In the genomic region with DNA sequence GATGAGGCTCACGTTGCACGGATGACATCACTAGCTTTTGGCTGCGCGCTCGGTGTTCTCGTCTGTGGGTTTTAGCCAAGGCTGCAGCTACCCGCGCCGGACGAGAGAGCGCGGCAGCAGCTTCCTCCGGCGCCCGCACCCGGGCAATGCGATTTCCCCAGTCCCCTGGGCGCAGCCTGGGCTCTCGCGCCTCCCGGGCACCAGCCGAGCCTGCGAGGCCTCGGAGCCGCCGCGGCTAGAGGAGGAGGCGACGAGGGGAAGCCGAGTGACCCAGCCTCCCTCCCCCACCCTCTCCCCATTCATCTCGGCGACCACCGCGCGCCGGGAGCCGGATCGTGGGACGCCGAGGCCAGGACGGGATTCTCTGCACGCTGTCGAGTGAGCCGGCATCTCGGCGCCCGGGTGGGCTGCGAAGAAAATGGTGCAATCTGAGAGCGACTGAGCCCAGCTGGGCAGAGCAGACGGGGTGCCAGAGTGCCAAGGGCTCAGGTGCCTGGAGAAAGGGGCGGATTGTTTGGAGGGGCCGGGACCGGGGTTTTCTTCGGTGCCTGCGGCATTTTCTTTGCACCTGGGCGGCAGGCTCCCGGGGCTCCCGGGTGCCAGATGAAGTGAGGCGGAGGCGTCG, we compare ENCODE assay signal across 1 cellular context.
TF ChIP-seq lines count a peak whose summit lies in the region.

No MANE protein-coding gene starts in this region.

TF ChIP-seq in GM12878, 131 proteins besides CTCF, POLR2A, EP300 and RAD21 (continued from another document):
- TF ChIP-seq, protein P1, sequence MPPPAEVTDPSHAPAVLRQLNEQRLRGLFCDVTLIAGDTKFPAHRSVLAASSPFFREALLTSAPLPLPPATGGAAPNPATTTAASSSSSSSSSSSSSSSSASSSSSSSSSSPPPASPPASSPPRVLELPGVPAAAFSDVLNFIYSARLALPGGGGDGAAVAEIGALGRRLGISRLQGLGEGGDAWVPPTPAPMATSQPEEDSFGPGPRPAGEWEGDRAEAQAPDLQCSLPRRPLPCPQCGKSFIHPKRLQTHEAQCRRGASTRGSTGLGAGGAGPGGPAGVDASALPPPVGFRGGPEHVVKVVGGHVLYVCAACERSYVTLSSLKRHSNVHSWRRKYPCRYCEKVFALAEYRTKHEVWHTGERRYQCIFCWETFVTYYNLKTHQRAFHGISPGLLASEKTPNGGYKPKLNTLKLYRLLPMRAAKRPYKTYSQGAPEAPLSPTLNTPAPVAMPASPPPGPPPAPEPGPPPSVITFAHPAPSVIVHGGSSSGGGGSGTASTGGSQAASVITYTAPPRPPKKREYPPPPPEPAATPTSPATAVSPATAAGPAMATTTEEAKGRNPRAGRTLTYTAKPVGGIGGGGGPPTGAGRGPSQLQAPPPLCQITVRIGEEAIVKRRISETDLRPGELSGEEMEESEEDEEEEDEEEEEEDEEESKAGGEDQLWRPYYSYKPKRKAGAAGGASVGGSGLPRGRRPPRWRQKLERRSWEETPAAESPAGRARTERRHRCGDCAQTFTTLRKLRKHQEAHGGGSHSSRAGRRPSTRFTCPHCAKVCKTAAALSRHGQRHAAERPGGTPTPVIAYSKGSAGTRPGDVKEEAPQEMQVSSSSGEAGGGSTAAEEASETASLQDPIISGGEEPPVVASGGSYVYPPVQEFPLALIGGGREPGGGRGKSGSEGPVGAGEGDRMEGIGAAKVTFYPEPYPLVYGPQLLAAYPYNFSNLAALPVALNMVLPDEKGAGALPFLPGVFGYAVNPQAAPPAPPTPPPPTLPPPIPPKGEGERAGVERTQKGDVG (CRISPR knock-in tag; IDR thresholded peaks at IDR 0.05), result no peak
